ENCODE assay signal across 6 cellular contexts in the genomic region with DNA sequence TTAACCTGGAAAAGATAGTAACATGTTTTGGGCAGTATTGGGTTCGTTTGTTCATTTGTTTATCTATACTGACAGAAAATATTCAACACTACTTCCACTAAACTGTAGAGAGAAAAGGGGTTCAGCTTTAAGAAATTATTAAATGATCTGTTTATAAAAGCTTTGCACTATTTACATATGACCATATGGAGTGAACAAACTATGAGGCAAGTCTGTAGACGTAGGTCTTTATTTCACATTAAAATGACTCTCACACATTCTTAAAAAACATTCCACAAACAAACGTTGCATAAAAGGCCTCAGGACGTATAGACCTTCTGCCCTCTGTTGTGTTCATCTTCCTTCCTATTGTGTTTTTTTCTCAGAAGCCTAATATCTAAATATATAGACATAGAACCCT.
"Had no signal": no experiment of that assay in that cellular context is flagged by ENCODE, and none has a peak within 500 bp of the region (broad histone marks: within the 10 kb centered on the region; RNA-seq: fewer than 3 reads in every experiment).

No MANE protein-coding gene starts in this region.

- ATAC-seq: GM23338 had no signal

- H3K27me3 Mint-ChIP-seq: IgD-negative memory B cell had no signal

- H3K4me1 Mint-ChIP-seq: IgD-negative memory B cell had no signal

- DNase-seq: H9, HCEC 1CT, HFFc6, KG1 had no signal

- H3K36me3 Mint-ChIP-seq: IgD-negative memory B cell had no signal

- H3K4me3 Mint-ChIP-seq: GM23338, H9, HFFc6, IgD-negative memory B cell had no signal

- H3K27ac Mint-ChIP-seq: GM23338, H9, HFFc6, IgD-negative memory B cell had no signal

- H3K9me3 Mint-ChIP-seq: GM23338, H9, HFFc6 had no signal
